In the genomic region with DNA sequence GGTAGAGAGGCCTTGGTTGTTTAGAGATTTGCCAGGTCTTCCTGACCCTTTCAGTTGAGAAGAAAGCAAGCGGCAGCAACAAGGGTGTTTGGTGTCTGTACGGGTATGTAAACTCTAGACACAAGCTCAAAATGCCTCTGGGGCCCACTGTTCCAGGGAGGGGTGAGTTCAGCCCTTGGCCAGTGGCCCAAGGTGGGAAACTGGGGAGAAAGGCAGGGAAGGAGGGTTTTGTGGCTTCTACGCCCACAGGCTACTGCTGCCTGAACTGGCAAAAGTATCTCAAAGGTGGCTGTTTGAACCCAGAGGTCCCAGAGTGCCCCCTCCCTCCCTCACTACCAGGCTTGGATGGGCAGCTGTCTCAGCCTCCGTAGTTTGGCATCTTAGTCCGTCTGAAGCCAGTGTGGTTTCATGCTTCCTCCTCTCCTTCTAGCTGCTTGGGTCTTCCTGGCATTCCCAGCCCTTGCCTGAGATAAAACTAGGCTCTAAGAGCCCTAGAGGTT, we compare ENCODE assay signal across 24 cellular contexts. TPM values are rescaled to one million over a fixed set of nuclear protein-coding genes. Genes with fewer than 3 reads are reported as not detected.
A peak's percentile ranks its signal among the peaks of the same experiment; 100 is the strongest.
DNase-seq lines count a peak whose midpoint lies in the region; ATAC-seq, FAIRE-seq and TF ChIP-seq lines count a peak whose summit lies in the region.
"Had no signal": no experiment of that assay in that cellular context is flagged by ENCODE, and none has a peak within 500 bp of the region (broad histone marks: within the 10 kb centered on the region; RNA-seq: fewer than 3 reads in every experiment).

No MANE protein-coding gene starts in this region.

- H3K4me1 ChIP-seq in HUES6 (ENCODE audit: control insufficient read depth, insufficient read depth, low read length) (peaks cover 3% of the 10 kb centered on the region), kidney (ENCODE audit: control insufficient read depth in 1 of 2, insufficient read depth in 1 of 2, low read depth in 1 of 2, low read length in 2 of 2) (peaks cover 35 to 45% of the 10 kb centered on the region in 2 donors), psoas muscle (no peaks in the 10 kb centered on the region)

- H3K27me3 ChIP-seq in HUES6 (ENCODE audit: control insufficient read depth, insufficient read depth, low read length) (peaks cover 100% of the 10 kb centered on the region), psoas muscle (ENCODE audit: insufficient read depth in 3 of 3, low read length in 2 of 3) (no peaks in the 10 kb centered on the region)

- H3K4me3 ChIP-seq in HUES6 (ENCODE audit: low read depth, low read length) (peak overlapping the region; percentile 25; the same call in 1 of the 2 replicates), astrocyte of the spinal cord (ENCODE audit: low read depth, low read length) (peak overlapping the region; percentile 8), kidney (ENCODE audit: low read length in 2 of 2) (no peak overlapping the region), psoas muscle (no peak overlapping the region)
- H3K4me3 ChIP-seq: GM23248, lower lobe of right lung had no signal

- no peak for DNase-seq in astrocyte of the spinal cord (ENCODE audit: low read depth, low spot score)
- peak; percentile 34 for DNase-seq in kidney
- DNase-seq in psoas muscle, result no peak
- DNase-seq in substantia nigra (lab: John Stamatoyannopoulos, UW), result no peak
- DNase-seq in AG08395 (ENCODE audit: low spot score), result no peak
- no peak for DNase-seq in NCI-H187 (lab: John Stamatoyannopoulos, UW)
- DNase-seq: activated CD4-positive, alpha-beta T cell treated with anti-CD3 and anti-CD28 coated beads, Interleukin-2, amount 50 U/mL, for 48 hours; activated CD8-positive, alpha-beta memory T cell treated with anti-CD3 and anti-CD28 coated beads, Interleukin-2, amount 50 U/mL, for 4 hours; activated naive CD8-positive, alpha-beta T cell treated with anti-CD3 and anti-CD28 coated beads, Interleukin-2, amount 10 ng/mL, durations not matched to agents 7 days and 5 days; DMS53; effector CD8-positive, alpha-beta T cell; GF-D8; GM23248; lower lobe of right lung; NCI-H2029 treated with DMSO at 0.1 percent for 48 hours; NCI-H446; small intestine; stimulated activated CD4-positive, alpha-beta T cell treated with anti-CD3 and anti-CD28 coated beads, Interleukin-1b, Interleukin-23, amount 100 ng/mL, for 48 hours had no signal

- WGBS in psoas muscle, 3 donors, result 51 to 65% (median 54%) methylated on average over 5 of the region's 5 CpGs

- in situ Hi-C loops in astrocyte of the spinal cord (cut with HindIII; ENCODE audit: low sequenced_read_pairs), result no loop called here

- H3K9me3 ChIP-seq in HUES6 (ENCODE audit: control insufficient read depth, insufficient read depth, low read depth, low read length) (no peaks in the 10 kb centered on the region), kidney (ENCODE audit: control insufficient read depth in 1 of 2, low read length in 2 of 2) (no peaks in the 10 kb centered on the region), psoas muscle (no peaks in the 10 kb centered on the region)
- H3K9me3 ChIP-seq: lower lobe of right lung had no signal

- no peaks in the 10 kb centered on the region for H3K36me3 ChIP-seq in HUES6 (ENCODE audit: control insufficient read depth, insufficient read depth, low read length)
- no peaks in the 10 kb centered on the region for H3K36me3 ChIP-seq in kidney (ENCODE audit: control insufficient read depth in 1 of 2, insufficient read depth in 2 of 2, low read length in 2 of 2)
- no peaks in the 10 kb centered on the region for H3K36me3 ChIP-seq in psoas muscle (ENCODE audit: insufficient read depth in 1 of 2, low read depth in 1 of 2)
- H3K36me3 ChIP-seq: lower lobe of right lung had no signal

- TF ChIP-seq CTCF in astrocyte of the spinal cord (IDR thresholded peaks at IDR 0.05; ENCODE audit: low read depth, low read length) (no peak), kidney (IDR thresholded peaks at IDR 0.05; ENCODE audit: borderline replicate concordance, extremely low read depth, insufficient read depth) (no peak), psoas muscle (IDR thresholded peaks at IDR 0.05) (no peak)

- peak overlapping the region; percentile 71 for H3K9ac ChIP-seq in HUES6 (ENCODE audit: low read length)
- H3K9ac ChIP-seq in kidney (ENCODE audit: low read length in 2 of 2), result peak overlapping the region in 1 of 2 donors; percentile 30
- H3K9ac ChIP-seq: GM23248 had no signal

- ATAC-seq in psoas muscle, result no peak
- no peak for ATAC-seq in GM19452 (IDR thresholded peaks at IDR 0.05; ENCODE audit: unreplicated experiment)

- FAIRE-seq in kidney (lab: Jason Lieb, UNC), result no peak
- FAIRE-seq: colon, HTR-8/SVneo, small intestine had no signal

- H3K27ac ChIP-seq in HUES6 (ENCODE audit: low read depth, low read length), result no peak overlapping the region
- H3K27ac ChIP-seq in kidney (ENCODE audit: low read depth in 2 of 2, low read length in 2 of 2), result peak overlapping the region; percentile 51 to 55
- peak overlapping the region; percentile 58 for H3K27ac ChIP-seq in psoas muscle
- H3K27ac ChIP-seq in substantia nigra (ENCODE audit: low read depth, low read length, poor library complexity, severe bottlenecking), result no peak overlapping the region
- H3K27ac ChIP-seq: GM23248, lower lobe of right lung had no signal

- intact Hi-C loops in kidney (cut with DNase I), result loop anchor here (10.0 kb wide), 1 partner anchor 96 kb away; no protein-coding TSS in a partner anchor
- intact Hi-C loops in psoas muscle (cut with DNase I), result loop anchor here in 1 of 2 donors (10.0 kb wide), 1 partner anchor 96 kb away; no protein-coding TSS in a partner anchor

RNA-seq across cellular contexts. Expression of a gene that starts 5.5 kb away (rescaled TPM):
- total RNA-seq in kidney (4.8 TPM), psoas muscle (1 to 10 TPM in 2 of 4 donors, under 1 TPM in 2; 0.25 to 3.3 (median 1.1) TPM)
- polyA plus RNA-seq in kidney (ENCODE audit: insufficient read depth, low read depth, low replicate concordance) (0.24 TPM), psoas muscle (under 1 TPM; 0.03 to 0.58 (median 0.04) TPM)
- total RNA-seq: activated naive CD8-positive, alpha-beta T cell treated with anti-CD3 and anti-CD28 coated beads, Interleukin-2, amount 10 ng/mL, durations not matched to agents 7 days and 5 days; lower lobe of right lung; OCI-LY7 had no signal
- polyA plus RNA-seq: BJ had no signal

RNA-seq across cellular contexts. Expression of a gene that starts 10.1 kb away (rescaled TPM):
- 22.0 TPM for total RNA-seq in kidney
- polyA plus RNA-seq in kidney (ENCODE audit: insufficient read depth, low read depth, low replicate concordance), result 11.4 TPM
- total RNA-seq in psoas muscle, result 10 to 100 TPM in 2 of 4 donors, 1 to 10 TPM in 2; 5.2 to 23.6 (median 12.5) TPM
- polyA plus RNA-seq in psoas muscle, result 1 to 10 TPM; 2.2 to 9.5 (median 4.7) TPM
- total RNA-seq: activated naive CD8-positive, alpha-beta T cell treated with anti-CD3 and anti-CD28 coated beads, Interleukin-2, amount 10 ng/mL, durations not matched to agents 7 days and 5 days had no signal

RNA-seq across cellular contexts. Expression of a gene that starts 15.3 kb away (rescaled TPM):
- 24.5 TPM for total RNA-seq in kidney
- polyA plus RNA-seq in kidney (ENCODE audit: insufficient read depth, low read depth, low replicate concordance), result 13.9 TPM
- 1 to 10 TPM; 1.6 to 4.7 (median 2.6) TPM for total RNA-seq in psoas muscle
- polyA plus RNA-seq in psoas muscle, result 1 to 10 TPM in 2 of 3 donors, under 1 TPM in 1; 0.72 to 1.4 (median 1.1) TPM

RNA-seq across cellular contexts. Expression of a gene that starts 29.5 kb away (rescaled TPM):
- total RNA-seq in kidney (9.0 TPM), psoas muscle (10 to 100 TPM in 1 of 4 donors, 1 to 10 TPM in 3; 6.7 to 10.2 (median 9.0) TPM)
- polyA plus RNA-seq in kidney (ENCODE audit: insufficient read depth, low read depth, low replicate concordance) (2.1 TPM), psoas muscle (1 to 10 TPM; 1.6 to 8.8 (median 3.3) TPM)
- total RNA-seq: activated naive CD8-positive, alpha-beta T cell treated with anti-CD3 and anti-CD28 coated beads, Interleukin-2, amount 10 ng/mL, durations not matched to agents 7 days and 5 days; lower lobe of right lung; OCI-LY7 had no signal

RNA-seq across cellular contexts. Expression of a gene that starts 38.3 kb away (rescaled TPM):
- 16.5 TPM for total RNA-seq in kidney
- polyA plus RNA-seq in kidney (ENCODE audit: insufficient read depth, low read depth, low replicate concordance), result 11.7 TPM
- total RNA-seq in psoas muscle, result 10 to 100 TPM in 2 of 4 donors, 1 to 10 TPM in 2; 6.4 to 14.6 (median 9.2) TPM
- polyA plus RNA-seq in psoas muscle, result 10 to 100 TPM in 2 of 3 donors, 1 to 10 TPM in 1; 8.8 to 31.1 (median 16.4) TPM
- total RNA-seq: activated naive CD8-positive, alpha-beta T cell treated with anti-CD3 and anti-CD28 coated beads, Interleukin-2, amount 10 ng/mL, durations not matched to agents 7 days and 5 days; lower lobe of right lung had no signal
- polyA plus RNA-seq: small intestine had no signal

Comparison
In these comparisons a context has a peak if more than half of its experiments do, and no peak if none do; other contexts are left out.
1. H3K27ac ChIP-seq: peak in kidney (2 of 2) and psoas muscle (single experiment); none in HUES6 (single experiment) and substantia nigra (single experiment).
2. H3K4me3 ChIP-seq: peak in HUES6 (single experiment) and astrocyte of the spinal cord (single experiment); none in kidney (0 of 2) and psoas muscle (single experiment).